ENCODE assay signal across 18 cellular contexts in genomic region chr4:123481034-123481433, GRCh38.
A peak's percentile ranks its signal among the peaks of the same experiment; 100 is the strongest.
DNase-seq lines count a peak whose midpoint lies in the region; ATAC-seq, FAIRE-seq and TF ChIP-seq lines count a peak whose summit lies in the region.
"Had no signal": no experiment of that assay in that cellular context is flagged by ENCODE, and none has a peak within 500 bp of the region (broad histone marks: within the 10 kb centered on the region; RNA-seq: fewer than 3 reads in every experiment).

No MANE protein-coding gene starts in this region.

- no peak for TF ChIP-seq POLR2A in H54 (IDR thresholded peaks at IDR 0.05; ENCODE audit: low read depth, low read length)

- no peak for TF ChIP-seq CTCF in GM23338 (conservative IDR thresholded peaks at IDR 0.05; ENCODE audit: low read depth in 2 of 2)

- H3K4me3 ChIP-seq in GM23338 = no peak overlapping the region
- H3K4me3 ChIP-seq: body of pancreas, stomach had no signal

- peaks cover 17% of the 10 kb centered on the region for H3K4me1 ChIP-seq in GM23338 (ENCODE audit: insufficient read depth)

- peak; percentile 51 for DNase-seq in AG08396 (ENCODE audit: low spot score)
- peak; percentile 37 for DNase-seq in H54 (ENCODE audit: insufficient read length, low spot score)
- no peak for DNase-seq in activated naive CD8-positive, alpha-beta T cell treated with anti-CD3 and anti-CD28 coated beads for 36 hours
- peak; percentile 70 for DNase-seq in glomerular visceral epithelial cell (ENCODE audit: extremely low spot score)
- DNase-seq in pons (ENCODE audit: low spot score) = no peak
- DNase-seq in NCI-H345 (lab: John Stamatoyannopoulos, UW) = no peak
- DNase-seq in GM23338 (ENCODE audit: low spot score) = no peak
- no peak for DNase-seq in HuH-7.5 (ENCODE audit: low spot score)
- DNase-seq: body of pancreas; CD8-positive, alpha-beta memory T cell; endodermal cell; midbrain; NCI-H1092; NCI-H510A treated with DMSO at 0.1 percent for 48 hours; stimulated activated CD4-positive, alpha-beta T cell treated with anti-CD3 and anti-CD28 coated beads, Interleukin-4, amount 100 ng/mL, for 4 hours; stomach; T-helper 17 cell had no signal

- no peaks in the 10 kb centered on the region for H3K27me3 Mint-ChIP-seq in activated naive CD8-positive, alpha-beta T cell treated with anti-CD3 and anti-CD28 coated beads for 36 hours
- peaks cover 4% of the 10 kb centered on the region for H3K27me3 Mint-ChIP-seq in GM23338 (ENCODE audit: insufficient read depth, low read depth, poor library complexity)
- H3K27me3 Mint-ChIP-seq: CD8-positive, alpha-beta memory T cell; T-helper 17 cell had no signal

- H3K79me2 ChIP-seq in GM23338 (replicated peaks; ENCODE audit: insufficient read depth) = no peaks in the 10 kb centered on the region

- FAIRE-seq in H54 (lab: Jason Lieb, UNC) = peak; percentile 93
- FAIRE-seq: RCC 7860 had no signal

- H3K9me2 ChIP-seq in GM23338 (ENCODE audit: insufficient read depth) = no peaks in the 10 kb centered on the region; the same call in 1 of the 2 replicates

- H3K36me3 ChIP-seq in GM23338 (ENCODE audit: insufficient read depth) = no peaks in the 10 kb centered on the region
- H3K36me3 ChIP-seq: stomach had no signal

- H3K9me3 Mint-ChIP-seq in activated naive CD8-positive, alpha-beta T cell treated with anti-CD3 and anti-CD28 coated beads for 36 hours = peaks cover 3% of the 10 kb centered on the region
- no peaks in the 10 kb centered on the region for H3K9me3 Mint-ChIP-seq in GM23338
- H3K9me3 Mint-ChIP-seq: endodermal cell had no signal

- H3K36me3 Mint-ChIP-seq in activated naive CD8-positive, alpha-beta T cell treated with anti-CD3 and anti-CD28 coated beads for 36 hours = peaks cover 4% of the 10 kb centered on the region
- H3K36me3 Mint-ChIP-seq in GM23338 (ENCODE audit: low read depth) = no peaks in the 10 kb centered on the region
- H3K36me3 Mint-ChIP-seq: CD8-positive, alpha-beta memory T cell had no signal

- H3F3A ChIP-seq in GM23338 (replicated peaks; ENCODE audit: low read depth) = no peaks in the 10 kb centered on the region

- no peak overlapping the region for H2AFZ ChIP-seq in GM23338

- H3K27ac Mint-ChIP-seq in activated naive CD8-positive, alpha-beta T cell treated with anti-CD3 and anti-CD28 coated beads for 36 hours = peak overlapping the region; percentile 84
- H3K27ac Mint-ChIP-seq in GM23338 = no peak overlapping the region
- H3K27ac Mint-ChIP-seq: endodermal cell, T-helper 17 cell had no signal

- H3K4me1 Mint-ChIP-seq in activated naive CD8-positive, alpha-beta T cell treated with anti-CD3 and anti-CD28 coated beads for 36 hours = peaks cover 53% of the 10 kb centered on the region
- peaks cover 16% of the 10 kb centered on the region for H3K4me1 Mint-ChIP-seq in GM23338

- ATAC-seq in GM23338 = no peak
- ATAC-seq: body of pancreas, T-helper 17 cell had no signal

- no peak overlapping the region for H3K4me2 ChIP-seq in GM23338

- H3K27ac ChIP-seq in GM23338 (ENCODE audit: low read depth) = no peak overlapping the region
- H3K27ac ChIP-seq: body of pancreas, stomach had no signal

- no peaks in the 10 kb centered on the region for H4K20me1 ChIP-seq in GM23338 (replicated peaks; ENCODE audit: insufficient read depth)

- H3K4me3 Mint-ChIP-seq in activated naive CD8-positive, alpha-beta T cell treated with anti-CD3 and anti-CD28 coated beads for 36 hours = no peak overlapping the region
- H3K4me3 Mint-ChIP-seq in GM23338 = no peak overlapping the region
- H3K4me3 Mint-ChIP-seq: CD8-positive, alpha-beta memory T cell; endodermal cell; T-helper 17 cell had no signal

- H3K27me3 ChIP-seq in GM23338 (ENCODE audit: insufficient read depth) = no peaks in the 10 kb centered on the region
- H3K27me3 ChIP-seq: body of pancreas, stomach had no signal

TF ChIP-seq in GM23338, 12 proteins besides CTCF, POLR2A, EP300 and RAD21 (continues in another document):
- no peak for TF ChIP-seq CREB1 (CRISPR knock-in tag; IDR thresholded peaks at IDR 0.05; ENCODE audit: low read depth)
- TF ChIP-seq NANOG (IDR thresholded peaks at IDR 0.05; ENCODE audit: borderline replicate concordance) = no peak
- no peak for TF ChIP-seq ETS1 (IDR thresholded peaks at IDR 0.05)
- TF ChIP-seq REST (IDR thresholded peaks at IDR 0.05; ENCODE audit: unreplicated experiment) = no peak
- no peak for TF ChIP-seq POLR2AphosphoS5 (IDR thresholded peaks at IDR 0.05; ENCODE audit: low read depth)
- no peak for TF ChIP-seq EZH2phosphoT487 (IDR thresholded peaks at IDR 0.05; ENCODE audit: unreplicated experiment)
- TF ChIP-seq JUNB (IDR thresholded peaks at IDR 0.05; ENCODE audit: unreplicated experiment) = no peak
- no peak for TF ChIP-seq ZNF114 (CRISPR knock-in tag; IDR thresholded peaks at IDR 0.05)

Comparison
In these comparisons a context has a peak if more than half of its experiments do, and no peak if none do; other contexts are left out.
1. DNase-seq: peak in AG08396 (single experiment), H54 (single experiment) and glomerular visceral epithelial cell (single experiment); none in activated naive CD8-positive, alpha-beta T cell treated with anti-CD3 and anti-CD28 coated beads for 36 hours (single experiment), pons (single experiment), NCI-H345 (single experiment), GM23338 (single experiment) and HuH-7.5 (single experiment).